14 cellular contexts compared by ENCODE assay signal in the genomic region with DNA sequence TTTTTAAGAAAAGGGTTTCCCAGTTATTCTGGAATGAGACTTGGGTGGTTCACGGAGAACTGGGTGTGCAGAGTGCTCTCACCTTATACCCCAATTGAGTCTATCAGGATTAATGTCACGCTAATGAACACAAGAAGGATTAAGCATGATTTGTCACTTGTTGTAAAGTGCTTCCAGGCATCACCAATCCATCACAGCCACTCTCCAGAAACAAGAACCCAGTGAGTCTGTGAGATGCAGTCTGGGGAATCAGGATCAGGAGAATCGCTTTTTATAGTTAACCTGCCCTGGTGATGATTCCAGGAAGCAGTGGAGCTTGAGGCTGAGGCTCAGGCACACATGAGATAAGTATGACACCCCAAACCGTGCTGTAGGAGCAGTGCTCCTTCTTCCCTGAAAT.
"Had no signal": no experiment of that assay in that cellular context is flagged by ENCODE, and none has a peak within 500 bp of the region (broad histone marks: within the 10 kb centered on the region; RNA-seq: fewer than 3 reads in every experiment).

No MANE protein-coding gene starts in this region.

- H3K9me3 ChIP-seq: mucosa of descending colon, thoracic aorta had no signal

- H3K4me3 ChIP-seq: dorsolateral prefrontal cortex, mucosa of descending colon, thoracic aorta had no signal

- H3K27ac ChIP-seq: brain microvascular endothelial cell, dorsolateral prefrontal cortex, thoracic aorta had no signal

- DNase-seq: activated CD4-positive, alpha-beta T cell treated with anti-CD3 and anti-CD28 coated beads, Interleukin-2, amount 50 U/mL, for 4 hours; activated CD4-positive, CD25-positive, alpha-beta regulatory T cell treated with anti-CD3 and anti-CD28 coated beads, Interleukin-2, amount 50 U/mL, for 72 hours; amniotic stem cell; brain microvascular endothelial cell; hypothalamus; mucosa of descending colon; stimulated activated CD4-positive, alpha-beta T cell treated with anti-CD3 and anti-CD28 coated beads, Interleukin-15, amount 100 ng/mL, for 24 hours; stimulated activated CD4-positive, alpha-beta T cell treated with anti-CD3 and anti-CD28 coated beads, Interleukin-4, amount 100 ng/mL, for 24 hours; stimulated activated naive CD8-positive, alpha-beta T cell treated with anti-CD3 and anti-CD28 coated beads, Interleukin-15, amount 100 ng/mL, for 72 hours; T-helper 2 cell had no signal

- H3K4me1 Mint-ChIP-seq: naive thymus-derived CD8-positive, alpha-beta T cell; stimulated activated naive CD8-positive, alpha-beta T cell treated with anti-CD3 and anti-CD28 coated beads, Interleukin-15, amount 100 ng/mL, for 72 hours had no signal

- H3K27ac Mint-ChIP-seq: activated naive CD4-positive, alpha-beta T cell treated with anti-CD3 and anti-CD28 coated beads, Interleukin-2, amount 50 U/mL, for 72 hours; naive thymus-derived CD8-positive, alpha-beta T cell had no signal

- H3K27me3 ChIP-seq: brain microvascular endothelial cell, dorsolateral prefrontal cortex had no signal

- H3K36me3 ChIP-seq: brain microvascular endothelial cell, thoracic aorta had no signal

- H3K36me3 Mint-ChIP-seq: activated naive CD4-positive, alpha-beta T cell treated with anti-CD3 and anti-CD28 coated beads, Interleukin-2, amount 50 U/mL, for 72 hours; naive thymus-derived CD8-positive, alpha-beta T cell had no signal

- H3K4me3 Mint-ChIP-seq: naive thymus-derived CD8-positive, alpha-beta T cell; stimulated activated naive CD8-positive, alpha-beta T cell treated with anti-CD3 and anti-CD28 coated beads, Interleukin-15, amount 100 ng/mL, for 72 hours had no signal

- H3K9me3 Mint-ChIP-seq: activated naive CD4-positive, alpha-beta T cell treated with anti-CD3 and anti-CD28 coated beads, Interleukin-2, amount 50 U/mL, for 72 hours; naive thymus-derived CD8-positive, alpha-beta T cell; stimulated activated naive CD8-positive, alpha-beta T cell treated with anti-CD3 and anti-CD28 coated beads, Interleukin-15, amount 100 ng/mL, for 72 hours had no signal

- H3K27me3 Mint-ChIP-seq: stimulated activated naive CD8-positive, alpha-beta T cell treated with anti-CD3 and anti-CD28 coated beads, Interleukin-15, amount 100 ng/mL, for 72 hours had no signal
